31 cellular contexts compared by ENCODE assay signal in genomic region chr3:177479630-177480029, GRCh38.
DNase-seq lines count a peak whose midpoint lies in the region; ATAC-seq and TF ChIP-seq lines count a peak whose summit lies in the region.
"Had no signal": no experiment of that assay in that cellular context is flagged by ENCODE, and none has a peak within 500 bp of the region (broad histone marks: within the 10 kb centered on the region; RNA-seq: fewer than 3 reads in every experiment).

No MANE protein-coding gene starts in this region.

- peak overlapping the region; percentile 79 for H3K27ac ChIP-seq in left ventricle myocardium inferior (replicated peaks)
- H3K27ac ChIP-seq in epithelial cell of prostate, result peak overlapping the region; percentile 95
- no peak overlapping the region for H3K27ac ChIP-seq in parathyroid adenoma
- H3K27ac ChIP-seq in CD8-positive, alpha-beta T cell (ENCODE audit: low read depth, low read length), result no peak overlapping the region

- ATAC-seq in Right ventricle myocardium superior (ENCODE audit: poor library complexity) (no peak), GM21515 (IDR thresholded peaks at IDR 0.05; ENCODE audit: unreplicated experiment) (no peak), GM18505 (IDR thresholded peaks at IDR 0.05; ENCODE audit: unreplicated experiment) (no peak), HG02938 (IDR thresholded peaks at IDR 0.05; ENCODE audit: unreplicated experiment) (no peak)
- ATAC-seq in CD8-positive, alpha-beta T cell, result no peak
- ATAC-seq: activated naive CD4-positive, alpha-beta T cell treated with anti-CD3 and anti-CD28 coated beads, Interleukin-2, amount 50 U/mL, for 72 hours; stimulated activated naive CD8-positive, alpha-beta T cell treated with anti-CD3 and anti-CD28 coated beads, Interleukin-15, Interleukin-2, amounts not matched to agents 100 U/mL and 50 U/mL, for 24 hours had no signal

- H3K4me3 ChIP-seq in left ventricle myocardium inferior (no peak overlapping the region), parathyroid adenoma (ENCODE audit: low read depth, low read length) (no peak overlapping the region)
- no peak overlapping the region for H3K4me3 ChIP-seq in CD8-positive, alpha-beta T cell (ENCODE audit: low read depth, low read length)
- H3K4me3 ChIP-seq: dorsolateral prefrontal cortex, heart right ventricle, pancreas had no signal

- H3K27me3 ChIP-seq in left ventricle myocardium inferior (ENCODE audit: low read depth) (no peaks in the 10 kb centered on the region), parathyroid adenoma (ENCODE audit: control insufficient read depth, insufficient read depth, low read length) (no peaks in the 10 kb centered on the region)
- H3K27me3 ChIP-seq in CD8-positive, alpha-beta T cell (ENCODE audit: insufficient read depth, low read length), result no peaks in the 10 kb centered on the region
- H3K27me3 ChIP-seq: dorsolateral prefrontal cortex, heart right ventricle, pancreas had no signal

- no peak overlapping the region for H3K4me2 ChIP-seq in parathyroid adenoma (ENCODE audit: low read length)

- POLR2A ChIA-PET in CD8-positive, alpha-beta T cell (lab: Charles Lee), result interaction anchor here (0.7 kb wide), 1 partner anchor 560 kb away, joined by 3 read pairs; no protein-coding TSS in a partner anchor

- no peaks in the 10 kb centered on the region for H3K4me1 Mint-ChIP-seq in CD8-positive, alpha-beta T cell (ENCODE audit: low read depth)
- H3K4me1 Mint-ChIP-seq: central memory CD8-positive, alpha-beta T cell had no signal

- H2AFZ ChIP-seq in parathyroid adenoma, result peak overlapping the region; percentile 18

- H3K36me3 Mint-ChIP-seq in CD8-positive, alpha-beta T cell, result no peaks in the 10 kb centered on the region
- H3K36me3 Mint-ChIP-seq: activated naive CD4-positive, alpha-beta T cell treated with anti-CD3 and anti-CD28 coated beads, Interleukin-2, amount 50 U/mL, for 72 hours; naive B cell had no signal

- H3K9me3 ChIP-seq in left ventricle myocardium inferior (replicated peaks), result no peaks in the 10 kb centered on the region
- H3K9me3 ChIP-seq in parathyroid adenoma (ENCODE audit: control insufficient read depth, low read length), result no peaks in the 10 kb centered on the region
- H3K9me3 ChIP-seq in CD8-positive, alpha-beta T cell (ENCODE audit: low read length), result no peaks in the 10 kb centered on the region
- H3K9me3 ChIP-seq: heart right ventricle, pancreas had no signal

- no peak for TF ChIP-seq CTCF in left ventricle myocardium inferior (IDR thresholded peaks at IDR 0.05; ENCODE audit: borderline replicate concordance)
- no peak for TF ChIP-seq CTCF in parathyroid adenoma (IDR thresholded peaks at IDR 0.05)
- no peak for TF ChIP-seq CTCF in CD8-positive, alpha-beta T cell (IDR thresholded peaks at IDR 0.05)

- H3K36me3 ChIP-seq in left ventricle myocardium inferior (no peaks in the 10 kb centered on the region), parathyroid adenoma (ENCODE audit: control insufficient read depth, insufficient read depth, low read length) (no peaks in the 10 kb centered on the region)
- H3K36me3 ChIP-seq in CD8-positive, alpha-beta T cell (ENCODE audit: insufficient read depth, low read length), result no peaks in the 10 kb centered on the region
- H3K36me3 ChIP-seq: heart right ventricle, pancreas had no signal

- TF ChIP-seq POLR2A in GM18505 (IDR thresholded peaks at IDR 0.05; ENCODE audit: borderline replicate concordance, extremely low read depth, insufficient read depth, insufficient read length), result no peak

- H3K4me1 ChIP-seq in left ventricle myocardium inferior, result peaks cover 19% of the 10 kb centered on the region
- peaks cover 18% of the 10 kb centered on the region for H3K4me1 ChIP-seq in parathyroid adenoma
- H3K4me1 ChIP-seq in CD8-positive, alpha-beta T cell (ENCODE audit: insufficient read depth, low read length), result no peaks in the 10 kb centered on the region

- H3K9ac ChIP-seq in parathyroid adenoma, result no peak overlapping the region

- CTCF ChIA-PET in CD8-positive, alpha-beta T cell (lab: Charles Lee), result no interaction called here

- H3K4me3 Mint-ChIP-seq in CD8-positive, alpha-beta T cell, result no peak overlapping the region
- H3K4me3 Mint-ChIP-seq: central memory CD8-positive, alpha-beta T cell; naive B cell; type B pancreatic cell had no signal

- intact Hi-C loops in left ventricle myocardium inferior (cut with micrococcal nuclease) (no loop called here), Right ventricle myocardium superior (cut with DNase I) (no loop called here)
- intact Hi-C loops in CD8-positive, alpha-beta T cell (cut with DNase I, micrococcal nuclease), result no loop called here

- H3K27ac Mint-ChIP-seq in CD8-positive, alpha-beta T cell, result no peak overlapping the region
- H3K27ac Mint-ChIP-seq: activated naive CD4-positive, alpha-beta T cell treated with anti-CD3 and anti-CD28 coated beads, Interleukin-2, amount 50 U/mL, for 72 hours; activated T-helper 2 cell treated with anti-CD3 and anti-CD28 coated beads, Interferon-gamma antibody, Interleukin-2, Interleukin-4, amounts not matched to agents 10 μg/mL and 5 μg/mL and 100 μg/mL, durations not matched to agents 14 hours and 24 hours and 36 hours had no signal

- no peaks in the 10 kb centered on the region for H3K79me2 ChIP-seq in parathyroid adenoma

- H3K9me3 Mint-ChIP-seq in CD8-positive, alpha-beta T cell, result no peaks in the 10 kb centered on the region
- H3K9me3 Mint-ChIP-seq: activated T-helper 2 cell treated with anti-CD3 and anti-CD28 coated beads, Interferon-gamma antibody, Interleukin-2, Interleukin-4, amounts not matched to agents 10 μg/mL and 5 μg/mL and 100 μg/mL, durations not matched to agents 14 hours and 24 hours and 36 hours; central memory CD8-positive, alpha-beta T cell had no signal

- DNase-seq in left ventricle myocardium inferior (no peak), Right ventricle myocardium superior (no peak), epithelial cell of prostate (ENCODE audit: low read depth, low spot score) (no peak)
- DNase-seq in CD8-positive, alpha-beta T cell, result no peak
- DNase-seq: activated CD4-positive, alpha-beta T cell treated with anti-CD3 and anti-CD28 coated beads, Interleukin-2, amount 50 U/mL, for 4 hours; activated CD4-positive, CD25-positive, alpha-beta regulatory T cell; activated CD8-positive, alpha-beta memory T cell treated with anti-CD3 and anti-CD28 coated beads, Interleukin-2, amount 50 U/mL, for 48 hours; COR-L47; dorsolateral prefrontal cortex; H7; heart right ventricle; left cardiac atrium; naive B cell; NCI-H1092; NCI-H187 treated with DMSO at 0.1 percent for 48 hours; NCI-H345; NCI-H774; right cardiac atrium; SHP77; stimulated activated naive CD8-positive, alpha-beta T cell treated with anti-CD3 and anti-CD28 coated beads, Interleukin-15, Interleukin-2, amounts not matched to agents 100 U/mL and 50 U/mL, for 24 hours; SW 1271; T1000 had no signal

- H3K27me3 Mint-ChIP-seq in CD8-positive, alpha-beta T cell (ENCODE audit: low read depth), result no peaks in the 10 kb centered on the region
- H3K27me3 Mint-ChIP-seq: central memory CD8-positive, alpha-beta T cell; naive B cell; type B pancreatic cell had no signal

Comparison
In these comparisons a context has a peak if more than half of its experiments do, and no peak if none do; other contexts are left out.
1. H3K27ac ChIP-seq: peak in left ventricle myocardium inferior (single experiment) and epithelial cell of prostate (single experiment); none in parathyroid adenoma (single experiment) and CD8-positive, alpha-beta T cell (single experiment).